8 cellular contexts compared by ENCODE assay signal in the genomic region with DNA sequence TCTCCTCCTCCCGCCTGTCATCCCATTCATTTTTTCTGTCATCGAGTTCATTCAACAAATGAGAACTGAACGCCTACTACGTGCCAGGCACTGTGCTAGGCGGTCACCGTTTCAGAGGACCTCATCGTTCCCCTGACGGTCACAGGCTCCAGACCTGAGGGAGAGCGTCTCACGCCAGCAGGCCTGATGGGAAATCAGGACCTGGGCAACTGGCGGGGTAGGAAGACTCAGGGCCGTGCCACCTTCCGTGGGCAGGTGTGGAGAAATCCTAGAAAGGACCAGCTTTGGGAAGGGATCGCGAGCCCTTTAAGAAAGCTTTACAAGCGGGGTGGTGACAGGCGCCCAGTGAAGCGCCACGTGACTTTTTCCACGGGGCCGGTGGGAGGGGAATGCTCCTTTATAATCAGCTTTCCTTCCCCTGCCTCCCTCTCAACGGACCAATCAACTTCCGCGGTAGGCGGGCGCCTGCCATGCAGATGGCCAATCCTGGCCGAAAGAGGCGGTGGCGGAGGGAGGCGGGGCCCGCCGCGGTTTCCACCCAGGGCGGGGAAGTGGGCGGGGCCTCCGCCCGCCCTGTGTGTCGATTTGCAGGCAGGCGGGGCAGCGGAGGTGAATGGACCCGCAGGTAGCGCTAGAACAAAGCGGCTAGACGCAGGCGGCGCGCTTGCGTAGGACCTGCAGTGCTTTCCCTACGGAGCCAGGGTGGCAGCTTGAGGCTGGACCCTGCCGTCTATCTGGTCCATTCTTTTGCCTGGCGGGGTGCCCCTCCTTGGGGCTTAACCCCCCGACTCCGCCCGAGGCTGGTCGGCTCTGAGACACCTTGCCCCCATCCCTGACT. TPM values are rescaled to one million over a fixed set of nuclear protein-coding genes. Genes with fewer than 3 reads are reported as not detected.
DNase-seq lines count a peak whose midpoint lies in the region; ATAC-seq and TF ChIP-seq lines count a peak whose summit lies in the region.

No MANE protein-coding gene starts in this region.

- peaks cover 7% of the 10 kb centered on the region for H3K4me1 Mint-ChIP-seq in progenitor cell of endocrine pancreas (ENCODE audit: low read depth)

- ATAC-seq in GM18502 (IDR thresholded peaks at IDR 0.05; ENCODE audit: poor library complexity, unreplicated experiment) (peak; percentile 80), HG02943 (IDR thresholded peaks at IDR 0.05; ENCODE audit: low read depth, unreplicated experiment) (peak; percentile 79), left ventricle myocardium superior (peak; percentile 87)

- H3K4me3 Mint-ChIP-seq in progenitor cell of endocrine pancreas (ENCODE audit: low read depth), result peak overlapping the region; percentile 85

- DNase-seq in NCI-H187 (lab: John Stamatoyannopoulos, UW) (peak; percentile 89 to 92), T-helper 2 cell (peak; percentile 99), anterior cingulate cortex (lab: John Stamatoyannopoulos, UW) (peak; percentile 88 to 100 (median 99)), left ventricle myocardium superior (peak; percentile 100), progenitor cell of endocrine pancreas (ENCODE audit: low spot score, unreplicated experiment) (peak; percentile 99), ureter (ENCODE audit: low spot score) (peak; percentile 100)

- H3K9me3 Mint-ChIP-seq in progenitor cell of endocrine pancreas (ENCODE audit: low read depth), result no peaks in the 10 kb centered on the region

- intact Hi-C loops in left ventricle myocardium superior (cut with micrococcal nuclease), result loop anchor here (10.0 kb wide), 1 partner anchor 52 kb away; no protein-coding TSS in a partner anchor

- peaks cover 19% of the 10 kb centered on the region for H3K27me3 Mint-ChIP-seq in progenitor cell of endocrine pancreas

- H3K27ac Mint-ChIP-seq in progenitor cell of endocrine pancreas, result peak overlapping the region; percentile 97

- no peak for TF ChIP-seq CTCF in progenitor cell of endocrine pancreas (IDR thresholded peaks at IDR 0.05; ENCODE audit: unreplicated experiment)

- peaks cover 6% of the 10 kb centered on the region for H3K36me3 Mint-ChIP-seq in progenitor cell of endocrine pancreas (ENCODE audit: insufficient read depth)

RNA-seq across cellular contexts. Expression of gene DUSP7, which starts 0.8 kb away (rescaled TPM):
- total RNA-seq in left ventricle myocardium superior, result 25.2 TPM
- 10.1 and 10.3 TPM in 2 replicates for total RNA-seq in progenitor cell of endocrine pancreas
- 22.2 TPM for total RNA-seq in ureter

Comparison
In these comparisons a context has a peak if more than half of its experiments do, and no peak if none do; other contexts are left out.
1. Peak in every context shown above with its lines: DNase-seq and ATAC-seq.